8 cellular contexts compared by ENCODE assay signal in genomic region chr10:7872041-7872442, GRCh38. TPM values are rescaled to one million over a fixed set of nuclear protein-coding genes. Genes with fewer than 3 reads are reported as not detected.
DNase-seq lines count a peak whose midpoint lies in the region; ATAC-seq and TF ChIP-seq lines count a peak whose summit lies in the region.

No MANE protein-coding gene starts in this region.

- peaks cover 5% of the 10 kb centered on the region for H3K4me1 Mint-ChIP-seq in dendritic cell treated with granulocyte-macrophage colony-stimulating factor and Interleukin-4, amounts not matched to agents 40 ng/mL and 50 ng/mL, for 4 days (ENCODE audit: low read depth)

- H3K36me3 Mint-ChIP-seq in dendritic cell treated with granulocyte-macrophage colony-stimulating factor and Interleukin-4, amounts not matched to agents 40 ng/mL and 50 ng/mL, for 4 days (ENCODE audit: low read depth) = no peaks in the 10 kb centered on the region

- intact Hi-C loops in dendritic cell treated with granulocyte-macrophage colony-stimulating factor and Interleukin-4, amounts not matched to agents 40 ng/mL and 50 ng/mL, for 4 days (cut with micrococcal nuclease) = loop anchor here (1.0 kb wide), 1 partner anchor 1337 kb away; no protein-coding TSS in a partner anchor

- H3K9me3 Mint-ChIP-seq in dendritic cell treated with granulocyte-macrophage colony-stimulating factor and Interleukin-4, amounts not matched to agents 40 ng/mL and 50 ng/mL, for 4 days = no peaks in the 10 kb centered on the region

- H3K27ac Mint-ChIP-seq in dendritic cell treated with granulocyte-macrophage colony-stimulating factor and Interleukin-4, amounts not matched to agents 40 ng/mL and 50 ng/mL, for 4 days = no peak overlapping the region

- peak overlapping the region; percentile 36 for H3K4me3 ChIP-seq in AG09309 (ENCODE audit: control insufficient read depth, low read depth, low read length)

- peak; percentile 58 for TF ChIP-seq CTCF in AG09309 (IDR thresholded peaks at IDR 0.05; ENCODE audit: control insufficient read depth, insufficient read depth, low read depth, low read length, missing control alignments)
- peak; percentile 38 for TF ChIP-seq CTCF in GM10266 (IDR thresholded peaks at IDR 0.05; ENCODE audit: control insufficient read depth, insufficient read depth, low read depth, missing control alignments)

- DNase-seq in AG09309 (ENCODE audit: low read depth) (no peak), GM10266 (ENCODE audit: extremely low spot score) (no peak), OCI-M1 (lab: John Stamatoyannopoulos, UW) (peak; percentile 72), myocyte (ENCODE audit: low read depth) (peak; percentile 33)
- DNase-seq in activated CD8-positive, alpha-beta memory T cell treated with anti-CD3 and anti-CD28 coated beads for 24 hours = no peak

- no peaks in the 10 kb centered on the region for H3K27me3 Mint-ChIP-seq in dendritic cell treated with granulocyte-macrophage colony-stimulating factor and Interleukin-4, amounts not matched to agents 40 ng/mL and 50 ng/mL, for 4 days

- H3K4me3 Mint-ChIP-seq in dendritic cell treated with granulocyte-macrophage colony-stimulating factor and Interleukin-4, amounts not matched to agents 40 ng/mL and 50 ng/mL, for 4 days = peak overlapping the region; percentile 76

- ATAC-seq in GM21737 (IDR thresholded peaks at IDR 0.05; ENCODE audit: unreplicated experiment) (no peak), GM21576 (IDR thresholded peaks at IDR 0.05; ENCODE audit: unreplicated experiment) (no peak)

RNA-seq across cellular contexts. Expression of gene TAF3, which starts 53.7 kb away (rescaled TPM):
- 3.1 and 3.4 TPM in 2 replicates for total RNA-seq in myocyte
- 4.2 TPM for polyA plus RNA-seq in myocyte (2012)

Comparison
In these comparisons a context has a peak if more than half of its experiments do, and no peak if none do; other contexts are left out.
1. DNase-seq: peak in OCI-M1 (single experiment) and myocyte (single experiment); none in AG09309 (single experiment), GM10266 (single experiment) and activated CD8-positive, alpha-beta memory T cell treated with anti-CD3 and anti-CD28 coated beads for 24 hours (single experiment).